In the genomic region with DNA sequence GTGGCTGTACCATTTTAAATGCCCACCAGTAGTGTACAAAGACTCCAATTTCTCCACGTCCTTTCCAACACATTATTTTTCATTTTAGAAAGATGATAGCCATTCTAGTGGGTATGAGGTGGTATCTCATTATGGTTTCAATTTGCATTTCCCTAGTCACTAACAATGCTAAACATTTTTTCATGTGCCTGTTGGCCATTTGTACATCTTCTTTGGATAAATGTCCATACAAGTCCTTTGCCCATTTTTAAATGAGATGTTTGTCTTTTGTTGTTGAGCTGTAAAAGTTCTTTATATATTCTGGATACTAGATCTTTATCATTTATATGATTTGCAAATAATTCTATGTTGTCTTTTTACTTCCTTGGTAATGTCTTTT, we compare ENCODE assay signal across 19 cellular contexts. TPM values are rescaled to one million over a fixed set of nuclear protein-coding genes. Genes with fewer than 3 reads are reported as not detected.
DNase-seq lines count a peak whose midpoint lies in the region; ATAC-seq, FAIRE-seq and TF ChIP-seq lines count a peak whose summit lies in the region.
"Had no signal": no experiment of that assay in that cellular context is flagged by ENCODE, and none has a peak within 500 bp of the region (broad histone marks: within the 10 kb centered on the region; RNA-seq: fewer than 3 reads in every experiment).

No MANE protein-coding gene starts in this region.

- no peaks in the 10 kb centered on the region for H3K27me3 Mint-ChIP-seq in astrocyte (ENCODE audit: low read depth, unreplicated experiment)

- DNase-seq in A549 (ENCODE audit: low read depth in 1 of 2, low spot score in 1 of 2): no peak
- no peak for DNase-seq in GM12892 (ENCODE audit: insufficient read length)
- no peak for DNase-seq in astrocyte (ENCODE audit: low read depth)
- DNase-seq in small intestine: no peak
- DNase-seq in H7: no peak
- no peak for DNase-seq in NK-92 (lab: John Stamatoyannopoulos, UW; ENCODE audit: unreplicated experiment)
- DNase-seq in NOMO-1 treated with dmso at 0.1 percent for 144 hours (lab: John Stamatoyannopoulos, UW; ENCODE audit: unreplicated experiment): no peak
- DNase-seq: 8988T; C1 segment of cervical spinal cord; Calu3; CD4-positive, alpha-beta memory T cell; COR-L47; DMS79 treated with DMSO at 0.1 percent for 48 hours; GF-D8; GM23248; H9 had no signal

- no peak overlapping the region for H3K9ac ChIP-seq in astrocyte (ENCODE audit: low read length)
- H3K9ac ChIP-seq: GM23248 had no signal

- H3K4me1 ChIP-seq in A549: no peaks in the 10 kb centered on the region
- no peaks in the 10 kb centered on the region for H3K4me1 ChIP-seq in astrocyte (ENCODE audit: insufficient read depth, low read length)
- H3K4me1 ChIP-seq in small intestine (ENCODE audit: control insufficient read depth in 2 of 2, insufficient read depth in 1 of 2, low read depth in 1 of 2, low read length in 1 of 2): no peaks in the 10 kb centered on the region

- TF ChIP-seq POLR2A in A549 (IDR thresholded peaks at IDR 0.05; ENCODE audit: low read length) (no peak), GM12892 (IDR thresholded peaks at IDR 0.05; ENCODE audit: low read depth, low read length) (no peak)

- no peak overlapping the region for H3K27ac Mint-ChIP-seq in astrocyte (ENCODE audit: unreplicated experiment)
- H3K27ac Mint-ChIP-seq: CD4-positive, alpha-beta memory T cell; H9 had no signal

- no peak overlapping the region for H2AFZ ChIP-seq in astrocyte (ENCODE audit: low read depth, low read length)
- H2AFZ ChIP-seq: GM23248 had no signal

- no peak for ATAC-seq in A549
- ATAC-seq: HCT116 had no signal

- no peaks in the 10 kb centered on the region for H3K79me2 ChIP-seq in astrocyte (ENCODE audit: insufficient read depth, low read length)

- H3K4me3 ChIP-seq in A549 (no peak overlapping the region), astrocyte (ENCODE audit: insufficient read depth, low read depth, low read length) (no peak overlapping the region), small intestine (ENCODE audit: low read depth in 1 of 2, low read length in 2 of 2) (no peak overlapping the region), H7 (ENCODE audit: insufficient read depth, low read depth, low read length) (no peak overlapping the region)
- H3K4me3 ChIP-seq: GM23248 had no signal

- TF ChIP-seq EP300 in A549 (IDR thresholded peaks at IDR 0.05): no peak

- no peaks in the 10 kb centered on the region for H4K20me1 ChIP-seq in astrocyte (ENCODE audit: insufficient read depth, low read length)

- H3K36me3 Mint-ChIP-seq in astrocyte (ENCODE audit: low read depth, unreplicated experiment): no peaks in the 10 kb centered on the region
- H3K36me3 Mint-ChIP-seq: CD4-positive, alpha-beta memory T cell had no signal

- peaks cover 2% of the 10 kb centered on the region for H3K9me3 Mint-ChIP-seq in astrocyte (ENCODE audit: unreplicated experiment)
- H3K9me3 Mint-ChIP-seq: CD4-positive, alpha-beta memory T cell; H9 had no signal

- H3K9me3 ChIP-seq in A549 (no peaks in the 10 kb centered on the region), astrocyte (ENCODE audit: insufficient read depth, low read depth, low read length) (no peaks in the 10 kb centered on the region), small intestine (ENCODE audit: control insufficient read depth, low read depth) (no peaks in the 10 kb centered on the region)

- no peak overlapping the region for H3K4me3 Mint-ChIP-seq in astrocyte (ENCODE audit: unreplicated experiment)
- H3K4me3 Mint-ChIP-seq: CD4-positive, alpha-beta memory T cell; H9 had no signal

- H3K4me2 ChIP-seq in A549: no peak overlapping the region
- H3K4me2 ChIP-seq in astrocyte (ENCODE audit: low read length): no peak overlapping the region

- TF ChIP-seq CTCF in A549 (IDR thresholded peaks at IDR 0.05): no peak
- TF ChIP-seq CTCF in astrocyte (IDR thresholded peaks at IDR 0.05; ENCODE audit: insufficient read depth, low read depth, low read length): no peak

- WGBS in A549 (ENCODE audit: missing lambda C conversion rate): 0% methylated on average over 1 of the region's 1 CpG
- 0 to 2% (median 0%) methylated on average over 1 of the region's 1 CpG for WGBS in small intestine, 3 donors

- H3K27me3 ChIP-seq in astrocyte (ENCODE audit: insufficient read depth, low read length) (no peaks in the 10 kb centered on the region), small intestine (ENCODE audit: control insufficient read depth in 2 of 2, insufficient read depth in 2 of 2, low read length in 2 of 2) (peaks cover 0 to 4% of the 10 kb centered on the region in 2 donors), H7 (ENCODE audit: control insufficient read depth, insufficient read depth, low read length) (no peaks in the 10 kb centered on the region; the same call in 1 of the 2 replicates)

- FAIRE-seq in A549 (lab: Jason Lieb, UNC): no peak
- peak; percentile 40 for FAIRE-seq in GM12892 (lab: Jason Lieb, UNC)
- FAIRE-seq in astrocyte (lab: Jason Lieb, UNC): peak; percentile 58
- FAIRE-seq in small intestine (lab: Jason Lieb, UNC): peak; percentile 53
- FAIRE-seq: GM19239, H1 had no signal

- H3K27ac ChIP-seq in A549: no peak overlapping the region
- H3K27ac ChIP-seq in astrocyte (ENCODE audit: low read depth, low read length): no peak overlapping the region
- no peak overlapping the region for H3K27ac ChIP-seq in small intestine (ENCODE audit: low read depth in 1 of 2, low read length in 1 of 2)
- H3K27ac ChIP-seq: GM23248 had no signal

- POLR2A ChIA-PET in A549 (lab: Yijun Ruan, JAX): no interaction called here

- peaks cover 9% of the 10 kb centered on the region for H3K4me1 Mint-ChIP-seq in astrocyte (ENCODE audit: low read depth, unreplicated experiment)
- H3K4me1 Mint-ChIP-seq: CD4-positive, alpha-beta memory T cell had no signal

- H3K36me3 ChIP-seq in astrocyte (ENCODE audit: insufficient read depth, low read length) (no peaks in the 10 kb centered on the region), small intestine (ENCODE audit: control insufficient read depth in 2 of 2, insufficient read depth in 2 of 2, low read length in 2 of 2) (no peaks in the 10 kb centered on the region), H7 (replicated peaks; ENCODE audit: control insufficient read depth, insufficient read depth, low read length) (no peaks in the 10 kb centered on the region)

- TF ChIP-seq RAD21 in A549 (conservative IDR thresholded peaks at IDR 0.05 in 1 of 2, IDR thresholded peaks at IDR 0.05 in 1 of 2): no peak

- CTCF ChIA-PET in A549 (lab: Yijun Ruan, JAX): interaction anchor here (1.2 to 1.4 kb wide), 2 partner anchors 14 to 59 kb away, joined by 3 to 4 read pairs; no protein-coding TSS in a partner anchor

TF ChIP-seq in A549, 52 proteins besides CTCF, POLR2A, EP300 and RAD21:
- TF ChIP-seq FOSB (CRISPR knock-in tag; IDR thresholded peaks at IDR 0.05): peak; percentile 45; the same call in 1 of the 2 replicates
- TF ChIP-seq, protein P1, sequence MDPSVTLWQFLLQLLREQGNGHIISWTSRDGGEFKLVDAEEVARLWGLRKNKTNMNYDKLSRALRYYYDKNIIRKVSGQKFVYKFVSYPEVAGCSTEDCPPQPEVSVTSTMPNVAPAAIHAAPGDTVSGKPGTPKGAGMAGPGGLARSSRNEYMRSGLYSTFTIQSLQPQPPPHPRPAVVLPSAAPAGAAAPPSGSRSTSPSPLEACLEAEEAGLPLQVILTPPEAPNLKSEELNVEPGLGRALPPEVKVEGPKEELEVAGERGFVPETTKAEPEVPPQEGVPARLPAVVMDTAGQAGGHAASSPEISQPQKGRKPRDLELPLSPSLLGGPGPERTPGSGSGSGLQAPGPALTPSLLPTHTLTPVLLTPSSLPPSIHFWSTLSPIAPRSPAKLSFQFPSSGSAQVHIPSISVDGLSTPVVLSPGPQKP (IDR thresholded peaks at IDR 0.05; ENCODE audit: low read depth, low read length): no peak

RNA-seq across cellular contexts. Expression of a gene that starts 18.9 kb away (rescaled TPM):
- polyA plus RNA-seq in A549 (2011; rRNA removed) (21.2 and 28.3 TPM in 2 replicates), A549 (2017; fragmentation: RNase III; extraction: RNeasy Plus Mini Kit Qiagen cat#74134 plus additional on column Dnase treatment) (16.3 to 19.4 TPM (median 18.7 TPM) in 3 replicates), small intestine (10 to 100 TPM; 10.4 to 15.4 (median 13.6) TPM)
- 9.4 and 10.4 TPM in 2 replicates for polyA plus RNA-seq in A549 (2012; cell fraction: cytosol; rRNA removed)
- 1.8 and 3.2 TPM in 2 replicates for polyA plus RNA-seq in A549 (2012; cell fraction: nucleus; rRNA removed)
- 6.0 and 7.3 TPM in 2 replicates for polyA minus RNA-seq in A549 (2011; rRNA and poly(A)+ RNA removed)
- polyA plus RNA-seq in GM12892 (2012; ENCODE audit: missing spikeins): 11.2 TPM
- 37.3 and 37.4 TPM in 2 replicates for total RNA-seq in astrocyte
- 14.9 and 19.6 TPM in 2 replicates for total RNA-seq in H7 (2014; rRNA removed; shearing (Covaris generic))
